Comparison of ENCODE assay signal across 10 cellular contexts in genomic region chr2:177147834-177148233, GRCh38.
A peak's percentile ranks its signal among the peaks of the same experiment; 100 is the strongest.
DNase-seq lines count a peak whose midpoint lies in the region; ATAC-seq and TF ChIP-seq lines count a peak whose summit lies in the region.
"Had no signal": no experiment of that assay in that cellular context is flagged by ENCODE, and none has a peak within 500 bp of the region (broad histone marks: within the 10 kb centered on the region; RNA-seq: fewer than 3 reads in every experiment).

No MANE protein-coding gene starts in this region.

- no peak overlapping the region for H2AK5ac ChIP-seq in IMR-90 (ENCODE audit: low read depth, low read length)

- H3K14ac ChIP-seq in IMR-90 (replicated peaks; ENCODE audit: low read depth, low read length), result no peak overlapping the region

- H3K4me3 Mint-ChIP-seq in Calu3 (ENCODE audit: low read depth, unreplicated experiment), result peak overlapping the region; percentile 67
- H3K4me3 Mint-ChIP-seq in natural killer cell treated with Interleukin-12 subunit alpha and Interleukin-12 subunit beta and Interleukin-15 and Interleukin-18, amount 100 ng/mL, for 72 hours, result peak overlapping the region; percentile 97

- H4K91ac ChIP-seq in IMR-90 (ENCODE audit: insufficient read depth, low read depth, low read length), result no peak overlapping the region

- in situ Hi-C loops in IMR-90 (cut with MboI; ENCODE audit: low sequenced_read_pairs) (no loop called here), astrocyte of the cerebellum (cut with HindIII; ENCODE audit: low sequenced_read_pairs) (loop anchor here (25.0 kb wide), 2 partner anchors 486 to 1036 kb away; partner anchors contain the start of genes HOXD10, HOXD11 and HOXD9)

- no peaks in the 10 kb centered on the region for H3K9me3 ChIP-seq in IMR-90 (ENCODE audit: control insufficient read depth, insufficient read depth, low read length)
- H3K9me3 ChIP-seq: spleen had no signal

- peaks cover 9% of the 10 kb centered on the region for H3K27me3 Mint-ChIP-seq in Calu3 (ENCODE audit: unreplicated experiment)
- peaks cover 32 to 60% of the 10 kb centered on the region in 2 donors for H3K27me3 Mint-ChIP-seq in natural killer cell treated with Interleukin-12 subunit alpha and Interleukin-12 subunit beta and Interleukin-15 and Interleukin-18, amount 100 ng/mL, for 72 hours

- no peak overlapping the region for H2AK9ac ChIP-seq in IMR-90 (replicated peaks; ENCODE audit: low read depth, low read length, poor library complexity)

- TF ChIP-seq POLR2A in IMR-90 (IDR thresholded peaks at IDR 0.05; ENCODE audit: low read depth, low read length), result no peak

- no peak overlapping the region for H3K27ac ChIP-seq in IMR-90 (ENCODE audit: insufficient read depth, low read length)
- H3K27ac ChIP-seq: spleen had no signal

- H3K18ac ChIP-seq in IMR-90 (ENCODE audit: low read depth, low read length), result no peak overlapping the region

- H3K27me3 ChIP-seq in IMR-90 (ENCODE audit: control insufficient read depth, insufficient read depth, low read length), result peaks cover 19% of the 10 kb centered on the region

- H3K9ac ChIP-seq in IMR-90 (ENCODE audit: low read depth, low read length), result no peak overlapping the region

- H2BK120ac ChIP-seq in IMR-90 (ENCODE audit: low read depth, low read length), result no peak overlapping the region

- DNase-seq in Calu3 (no peak), IMR-90 (no peak), astrocyte of the cerebellum (ENCODE audit: low read depth) (no peak), SIG-M5 (lab: John Stamatoyannopoulos, UW) (no peak), GM03348 (ENCODE audit: low spot score) (no peak)
- DNase-seq in natural killer cell treated with Interleukin-12 subunit alpha and Interleukin-12 subunit beta and Interleukin-15 and Interleukin-18, amount 100 ng/mL, for 72 hours (ENCODE audit: low spot score), result no peak
- no peak for DNase-seq in activated effector memory CD4-positive, alpha-beta T cell treated with Interleukin-2 at 50 U/mL for 16 hours
- DNase-seq: spleen; stimulated activated naive CD4-positive, alpha-beta T cell treated with Interleukin-2 at 50 U/mL for 16 hours had no signal

- no peak overlapping the region for H3K27ac Mint-ChIP-seq in Calu3 (ENCODE audit: unreplicated experiment)
- H3K27ac Mint-ChIP-seq in natural killer cell treated with Interleukin-12 subunit alpha and Interleukin-12 subunit beta and Interleukin-15 and Interleukin-18, amount 100 ng/mL, for 72 hours, result no peak overlapping the region

- H3K4ac ChIP-seq in IMR-90 (ENCODE audit: low read depth, low read length), result no peak overlapping the region

- ATAC-seq in IMR-90 (ENCODE audit: low read depth) (no peak), HG03039 (IDR thresholded peaks at IDR 0.05; ENCODE audit: unreplicated experiment) (no peak)
- ATAC-seq in natural killer cell treated with Interleukin-12 subunit alpha and Interleukin-12 subunit beta and Interleukin-15 and Interleukin-18, amount 100 ng/mL, for 72 hours, result no peak

- no peak overlapping the region for H2AFZ ChIP-seq in IMR-90 (replicated peaks; ENCODE audit: low read length, poor library complexity)

- no peaks in the 10 kb centered on the region for H3K36me3 ChIP-seq in IMR-90 (ENCODE audit: control insufficient read depth, insufficient read depth, low read length)
- H3K36me3 ChIP-seq: spleen had no signal

- H2BK20ac ChIP-seq in IMR-90 (ENCODE audit: low read depth, low read length), result no peak overlapping the region

- peak overlapping the region; percentile 7; the same call in 1 of the 2 replicates for H3K4me3 ChIP-seq in IMR-90 (ENCODE audit: insufficient read depth, low read depth, low read length)
- peak overlapping the region; percentile 43 for H3K4me3 ChIP-seq in astrocyte of the cerebellum (ENCODE audit: low read depth, low read length)

- no peaks in the 10 kb centered on the region for H3K4me1 ChIP-seq in IMR-90 (ENCODE audit: control insufficient read depth, insufficient read depth, low read length)

- H3K4me2 ChIP-seq in IMR-90 (ENCODE audit: low read depth, low read length), result peak overlapping the region; percentile 100

- intact Hi-C loops in Calu3 (cut with micrococcal nuclease; ENCODE audit: unreplicated experiment) (loop anchor here (1.0 to 5.0 kb wide), 5 partner anchors 121 to 1021 kb away; no protein-coding TSS in a partner anchor), IMR-90 (cut with micrococcal nuclease) (loop anchor here (1.0 to 5.0 kb wide), 5 partner anchors 334 to 1021 kb away; no protein-coding TSS in a partner anchor)

- no peaks in the 10 kb centered on the region for H3K9me1 ChIP-seq in IMR-90 (ENCODE audit: insufficient read depth, low read length)

- no peak overlapping the region for H3K23ac ChIP-seq in IMR-90 (ENCODE audit: low read depth, low read length)

- no peaks in the 10 kb centered on the region for H3K79me1 ChIP-seq in IMR-90 (ENCODE audit: low read depth in 1 of 2, low read length in 2 of 2)

- H3K56ac ChIP-seq in IMR-90 (ENCODE audit: extremely low read depth, insufficient read depth, low read length), result no peak overlapping the region

- no peaks in the 10 kb centered on the region for H4K20me1 ChIP-seq in IMR-90 (ENCODE audit: insufficient read depth, low read length)

- POLR2A ChIA-PET in IMR-90 (lab: Charles Lee; ENCODE audit: unreplicated experiment), result no interaction called here

- TF ChIP-seq CTCF in Calu3 (IDR thresholded peaks at IDR 0.05; ENCODE audit: unreplicated experiment), result no peak
- TF ChIP-seq CTCF in IMR-90 (conservative IDR thresholded peaks at IDR 0.05; ENCODE audit: low read depth, low read length), result no peak
- TF ChIP-seq CTCF in astrocyte of the cerebellum (IDR thresholded peaks at IDR 0.05; ENCODE audit: low read depth, low read length, missing control alignments), result no peak

- no peak overlapping the region for H4K5ac ChIP-seq in IMR-90 (ENCODE audit: low read depth, low read length)

- no TSS peak for BruUV-seq in Calu3 (replicated peaks; lab: Mats Ljungman, UMichigan)
- BruUV-seq in IMR-90 (replicated peaks; lab: Mats Ljungman, UMichigan), result no TSS peak

- no peak overlapping the region for H2BK5ac ChIP-seq in IMR-90 (ENCODE audit: low read depth, low read length, poor library complexity, severe bottlenecking)

- H3K9me3 Mint-ChIP-seq in Calu3 (ENCODE audit: low read depth, unreplicated experiment), result no peaks in the 10 kb centered on the region
- H3K9me3 Mint-ChIP-seq in natural killer cell treated with Interleukin-12 subunit alpha and Interleukin-12 subunit beta and Interleukin-15 and Interleukin-18, amount 100 ng/mL, for 72 hours, result no peaks in the 10 kb centered on the region

- dilution Hi-C loops in IMR-90 (cut with HindIII; ENCODE audit: low sequenced_read_pairs, unreplicated experiment), result no loop called here

- no peak overlapping the region for H2BK15ac ChIP-seq in IMR-90 (ENCODE audit: low read depth, low read length)

- H3K36me3 Mint-ChIP-seq in Calu3 (ENCODE audit: insufficient read depth, unreplicated experiment), result no peaks in the 10 kb centered on the region
- H3K36me3 Mint-ChIP-seq in natural killer cell treated with Interleukin-12 subunit alpha and Interleukin-12 subunit beta and Interleukin-15 and Interleukin-18, amount 100 ng/mL, for 72 hours, result no peaks in the 10 kb centered on the region

- WGBS in IMR-90 (ENCODE audit: extremely low coverage in 2 of 2, insufficient read length in 1 of 2), 2 experiments, result 0% methylated on average over 3 of the region's 11 CpGs; no CpG with 5 or more reads in 1 of the 2 experiments

- TF ChIP-seq RAD21 in IMR-90 (IDR thresholded peaks at IDR 0.05; ENCODE audit: low read length), result no peak

- H4K8ac ChIP-seq in IMR-90 (ENCODE audit: low read depth in 2 of 2, low read length in 2 of 2), result no peak overlapping the region

- CTCF ChIA-PET in Calu3 (lab: Charles Lee) (interaction anchor here (0.6 to 1.9 kb wide), 6 partner anchors 17 to 1021 kb away, joined by 3 to 13 read pairs (median 4); no protein-coding TSS in a partner anchor), IMR-90 (lab: Yijun Ruan, JAX) (interaction anchor here (1.2 to 2.3 kb wide), 5 partner anchors 11 to 1020 kb away, joined by 3 to 22 read pairs (median 6); no protein-coding TSS in a partner anchor)

- peaks cover 10% of the 10 kb centered on the region for H3K4me1 Mint-ChIP-seq in Calu3 (ENCODE audit: low read depth, unreplicated experiment)
- H3K4me1 Mint-ChIP-seq in natural killer cell treated with Interleukin-12 subunit alpha and Interleukin-12 subunit beta and Interleukin-15 and Interleukin-18, amount 100 ng/mL, for 72 hours (ENCODE audit: low read depth in 2 of 2), result peaks cover 16 to 17% of the 10 kb centered on the region in 2 donors

TF ChIP-seq in IMR-90, 13 proteins besides CTCF, POLR2A, EP300 and RAD21 (continues in another document):
- TF ChIP-seq RFX5 (IDR thresholded peaks at IDR 0.05; ENCODE audit: low read depth, low read length) (no peak), MAFK (IDR thresholded peaks at IDR 0.05; ENCODE audit: low read depth, low read length) (no peak), ELK1 (IDR thresholded peaks at IDR 0.05; ENCODE audit: borderline replicate concordance, low read depth, low read length) (no peak), CHD1 (IDR thresholded peaks at IDR 0.05; ENCODE audit: low read depth, low read length) (no peak), FOS (IDR thresholded peaks at IDR 0.05; ENCODE audit: low read depth, low read length) (no peak), BHLHE40 (IDR thresholded peaks at IDR 0.05; ENCODE audit: low read depth, low read length) (no peak), CEBPB (IDR thresholded peaks at IDR 0.05; ENCODE audit: low read depth, low read length) (no peak), RCOR1 (IDR thresholded peaks at IDR 0.05; ENCODE audit: insufficient replicate concordance, low read length) (no peak), MXI1 (IDR thresholded peaks at IDR 0.05; ENCODE audit: borderline replicate concordance, low read depth, low read length) (no peak), USF2 (IDR thresholded peaks at IDR 0.05; ENCODE audit: low read depth, low read length) (no peak), NFE2L2 (IDR thresholded peaks at IDR 0.05; ENCODE audit: low read depth, low read length) (no peak), SMC3 (IDR thresholded peaks at IDR 0.05; ENCODE audit: low read depth, low read length) (no peak)
